In genomic region chr3:36714343-36714742, GRCh38 we compare ENCODE assay signal across 18 cellular contexts. TPM values are rescaled to one million over a fixed set of nuclear protein-coding genes. Genes with fewer than 3 reads are reported as not detected.
DNase-seq lines count a peak whose midpoint lies in the region; ATAC-seq and TF ChIP-seq lines count a peak whose summit lies in the region.
"Had no signal": no experiment of that assay in that cellular context is flagged by ENCODE, and none has a peak within 500 bp of the region (broad histone marks: within the 10 kb centered on the region; RNA-seq: fewer than 3 reads in every experiment).

No MANE protein-coding gene starts in this region.

- H3K27ac Mint-ChIP-seq in activated naive CD4-positive, alpha-beta T cell treated with anti-CD3 and anti-CD28 coated beads for 36 hours: no peak overlapping the region
- H3K27ac Mint-ChIP-seq: activated naive CD8-positive, alpha-beta T cell; activated T-cell treated with anti-CD3 and anti-CD28 coated beads, Interleukin-2, amount 50 U/mL, for 24 hours; endodermal cell; stimulated activated effector memory CD8-positive, alpha-beta T cell treated with anti-CD3 and anti-CD28 coated beads, Interleukin-12 subunit alpha, Interleukin-12 subunit beta, amount 100 ng/mL, for 72 hours had no signal

- no peaks in the 10 kb centered on the region for H3K4me1 Mint-ChIP-seq in activated naive CD4-positive, alpha-beta T cell treated with anti-CD3 and anti-CD28 coated beads for 36 hours (ENCODE audit: low read depth)
- H3K4me1 Mint-ChIP-seq: central memory CD8-positive, alpha-beta T cell; endodermal cell; stimulated activated effector memory CD8-positive, alpha-beta T cell treated with anti-CD3 and anti-CD28 coated beads, Interleukin-12 subunit alpha, Interleukin-12 subunit beta, amount 100 ng/mL, for 72 hours had no signal

- H3K4me3 ChIP-seq in astrocyte of the spinal cord (ENCODE audit: low read depth, low read length) (no peak overlapping the region), kidney epithelial cell (ENCODE audit: low read depth, low read length) (no peak overlapping the region)
- H3K4me3 ChIP-seq: transverse colon had no signal

- H3K4me3 Mint-ChIP-seq in activated naive CD4-positive, alpha-beta T cell treated with anti-CD3 and anti-CD28 coated beads for 36 hours: no peak overlapping the region
- H3K4me3 Mint-ChIP-seq: activated naive CD8-positive, alpha-beta T cell; activated T-cell treated with anti-CD3 and anti-CD28 coated beads, Interleukin-2, amount 50 U/mL, for 24 hours; central memory CD8-positive, alpha-beta T cell; endodermal cell; stimulated activated effector memory CD8-positive, alpha-beta T cell treated with anti-CD3 and anti-CD28 coated beads, Interleukin-12 subunit alpha, Interleukin-12 subunit beta, amount 100 ng/mL, for 72 hours had no signal

- no peaks in the 10 kb centered on the region for H3K27me3 ChIP-seq in kidney epithelial cell (ENCODE audit: control insufficient read depth, insufficient read depth, low read length)
- H3K27me3 ChIP-seq: neutrophil, transverse colon had no signal

- no peak for ATAC-seq in HG03095 (IDR thresholded peaks at IDR 0.05; ENCODE audit: unreplicated experiment)
- ATAC-seq in HG02610 (IDR thresholded peaks at IDR 0.05; ENCODE audit: unreplicated experiment): no peak
- ATAC-seq: stimulated activated effector memory CD8-positive, alpha-beta T cell treated with anti-CD3 and anti-CD28 coated beads, Interleukin-12 subunit alpha, Interleukin-12 subunit beta, amount 100 ng/mL, for 72 hours had no signal

- H3K36me3 ChIP-seq in kidney epithelial cell (ENCODE audit: control insufficient read depth, insufficient read depth, low read length): no peaks in the 10 kb centered on the region
- H3K36me3 ChIP-seq: neutrophil, transverse colon had no signal

- intact Hi-C loops in activated naive CD4-positive, alpha-beta T cell treated with anti-CD3 and anti-CD28 coated beads for 36 hours (cut with micrococcal nuclease): no loop called here

- peaks cover 3% of the 10 kb centered on the region for H3K27me3 Mint-ChIP-seq in activated naive CD4-positive, alpha-beta T cell treated with anti-CD3 and anti-CD28 coated beads for 36 hours (ENCODE audit: low read depth)
- H3K27me3 Mint-ChIP-seq: activated naive CD8-positive, alpha-beta T cell had no signal

- TF ChIP-seq CTCF in astrocyte of the spinal cord (IDR thresholded peaks at IDR 0.05; ENCODE audit: low read depth, low read length) (no peak), kidney epithelial cell (IDR thresholded peaks at IDR 0.05; ENCODE audit: insufficient read depth, low read length, poor library complexity, severe bottlenecking) (peak; percentile 29)

- DNase-seq in AG08395 (ENCODE audit: low spot score) (peak; percentile 77), HS-5 (ENCODE audit: low read depth) (peak; percentile 61), astrocyte of the spinal cord (ENCODE audit: low read depth, low spot score) (peak; percentile 28), kidney epithelial cell (ENCODE audit: low read depth) (no peak)
- no peak for DNase-seq in stimulated activated CD4-positive, alpha-beta T cell treated with anti-CD3 and anti-CD28 coated beads, Interleukin-2, amount 100 ng/mL, for 48 hours
- DNase-seq in activated naive CD4-positive, alpha-beta T cell treated with anti-CD3 and anti-CD28 coated beads for 36 hours: no peak
- DNase-seq: activated CD4-positive, alpha-beta T cell treated with anti-CD3 and anti-CD28 coated beads, Interleukin-2, amount 50 U/mL, for 4 hours; activated T-cell treated with anti-CD3 and anti-CD28 coated beads, Interleukin-2, amount 50 U/mL, for 24 hours; endodermal cell; NCI-H1694 treated with DMSO at 0.1 percent for 48 hours; NCI-H510A; transverse colon had no signal

- in situ Hi-C loops in astrocyte of the spinal cord (cut with HindIII; ENCODE audit: low sequenced_read_pairs): no loop called here

- no peaks in the 10 kb centered on the region for H3K36me3 Mint-ChIP-seq in activated naive CD4-positive, alpha-beta T cell treated with anti-CD3 and anti-CD28 coated beads for 36 hours (ENCODE audit: low read depth)
- H3K36me3 Mint-ChIP-seq: activated naive CD8-positive, alpha-beta T cell; stimulated activated effector memory CD8-positive, alpha-beta T cell treated with anti-CD3 and anti-CD28 coated beads, Interleukin-12 subunit alpha, Interleukin-12 subunit beta, amount 100 ng/mL, for 72 hours had no signal

- H3K9me3 Mint-ChIP-seq in activated naive CD4-positive, alpha-beta T cell treated with anti-CD3 and anti-CD28 coated beads for 36 hours: no peaks in the 10 kb centered on the region
- H3K9me3 Mint-ChIP-seq: activated T-cell treated with anti-CD3 and anti-CD28 coated beads, Interleukin-2, amount 50 U/mL, for 24 hours; central memory CD8-positive, alpha-beta T cell; endodermal cell; stimulated activated effector memory CD8-positive, alpha-beta T cell treated with anti-CD3 and anti-CD28 coated beads, Interleukin-12 subunit alpha, Interleukin-12 subunit beta, amount 100 ng/mL, for 72 hours had no signal

- CTCF ChIA-PET in activated naive CD4-positive, alpha-beta T cell treated with anti-CD3 and anti-CD28 coated beads for 36 hours (lab: Charles Lee): no interaction called here

RNA-seq across cellular contexts. Expression of gene DCLK3, which starts 50.0 kb away (rescaled TPM):
- total RNA-seq in kidney epithelial cell: under 0.01 and 0.04 TPM in 2 replicates
- total RNA-seq in activated naive CD4-positive, alpha-beta T cell treated with anti-CD3 and anti-CD28 coated beads for 36 hours: not detected

Comparison
In these comparisons a context has a peak if more than half of its experiments do, and no peak if none do; other contexts are left out.
1. DNase-seq: peak in AG08395 (single experiment), HS-5 (single experiment) and astrocyte of the spinal cord (single experiment); none in kidney epithelial cell (single experiment), stimulated activated CD4-positive, alpha-beta T cell treated with anti-CD3 and anti-CD28 coated beads, Interleukin-2, amount 100 ng/mL, for 48 hours (0 of 2) and activated naive CD4-positive, alpha-beta T cell treated with anti-CD3 and anti-CD28 coated beads for 36 hours (single experiment).